9 cellular contexts compared by ENCODE assay signal in genomic region chr1:26336477-26337205, GRCh38. TPM values are rescaled to one million over a fixed set of nuclear protein-coding genes. Genes with fewer than 3 reads are reported as not detected.
DNase-seq lines count a peak whose midpoint lies in the region; ATAC-seq, FAIRE-seq and TF ChIP-seq lines count a peak whose summit lies in the region.
"Had no signal": no experiment of that assay in that cellular context is flagged by ENCODE, and none has a peak within 500 bp of the region (broad histone marks: within the 10 kb centered on the region; RNA-seq: fewer than 3 reads in every experiment).

No MANE protein-coding gene starts in this region.

- H3K36me3 ChIP-seq in OCI-LY3 (replicated peaks; ENCODE audit: low read depth, low read length) (no peaks in the 10 kb centered on the region), prostate gland (no peaks in the 10 kb centered on the region), urinary bladder (ENCODE audit: insufficient read depth) (no peaks in the 10 kb centered on the region)

- TF ChIP-seq POLR2A in GM12891 (IDR thresholded peaks at IDR 0.05; ENCODE audit: low read depth, low read length) (no peak), prostate gland (IDR thresholded peaks at IDR 0.05) (no peak)

- H3K27me3 Mint-ChIP-seq in activated T-helper 2 cell treated with anti-CD3 and anti-CD28 coated beads, Interferon-gamma antibody, Interleukin-2, Interleukin-4, amounts not matched to agents 10 μg/mL and 5 μg/mL and 100 μg/mL, durations not matched to agents 14 hours and 24 hours and 36 hours (ENCODE audit: low read depth) = peaks cover 13% of the 10 kb centered on the region

- H3K79me2 ChIP-seq in OCI-LY3 (ENCODE audit: low read length) = no peaks in the 10 kb centered on the region

- peak overlapping the region; percentile 84 for H3K4me3 Mint-ChIP-seq in activated T-helper 2 cell treated with anti-CD3 and anti-CD28 coated beads, Interferon-gamma antibody, Interleukin-2, Interleukin-4, amounts not matched to agents 10 μg/mL and 5 μg/mL and 100 μg/mL, durations not matched to agents 14 hours and 24 hours and 36 hours (ENCODE audit: low read depth)

- H3K4me1 ChIP-seq in OCI-LY3 (ENCODE audit: low read length) (peaks cover 3% of the 10 kb centered on the region; the same call in 1 of the 2 replicates), prostate gland (replicated peaks) (no peaks in the 10 kb centered on the region), urinary bladder (ENCODE audit: insufficient read depth) (no peaks in the 10 kb centered on the region)

- no peaks in the 10 kb centered on the region for H3K36me3 Mint-ChIP-seq in activated T-helper 2 cell treated with anti-CD3 and anti-CD28 coated beads, Interferon-gamma antibody, Interleukin-2, Interleukin-4, amounts not matched to agents 10 μg/mL and 5 μg/mL and 100 μg/mL, durations not matched to agents 14 hours and 24 hours and 36 hours (ENCODE audit: low read depth)

- H3K27ac ChIP-seq in OCI-LY3 (ENCODE audit: low read length) (no peak overlapping the region), prostate gland (peak overlapping the region in 1 of 2 donors; percentile 13), urinary bladder (ENCODE audit: low read depth) (no peak overlapping the region)

- TF ChIP-seq CTCF in OCI-LY3 (IDR thresholded peaks at IDR 0.05; ENCODE audit: low read depth, low read length) (no peak), prostate gland (IDR thresholded peaks at IDR 0.05) (no peak)

- H3K4me2 ChIP-seq in OCI-LY3 (ENCODE audit: low read length) = peak overlapping the region; percentile 96

- H3K9ac ChIP-seq in OCI-LY3 (ENCODE audit: low read length) = peak overlapping the region; percentile 35; the same call in 1 of the 2 replicates

- intact Hi-C loops in activated T-helper 2 cell treated with anti-CD3 and anti-CD28 coated beads, Interferon-gamma antibody, Interleukin-2, Interleukin-4, amounts not matched to agents 10 μg/mL and 5 μg/mL and 100 μg/mL, durations not matched to agents 14 hours and 24 hours and 36 hours (cut with micrococcal nuclease) = no loop called here
- intact Hi-C loops in prostate gland (cut with DNase I) = no loop called here

- peak; percentile 66 for ATAC-seq in HG03571 (IDR thresholded peaks at IDR 0.05; ENCODE audit: unreplicated experiment)

- 21% methylated on average over 30 of the region's 52 CpGs for WGBS in prostate gland
- WGBS in urinary bladder = 11% methylated on average over 52 of the region's 52 CpGs

- H2AFZ ChIP-seq in OCI-LY3 (ENCODE audit: low read depth, low read length) = peak overlapping the region; percentile 47

- FAIRE-seq in GM12891 (lab: Jason Lieb, UNC) = peak; percentile 69
- FAIRE-seq: colon had no signal

- H3K9me3 Mint-ChIP-seq in activated T-helper 2 cell treated with anti-CD3 and anti-CD28 coated beads, Interferon-gamma antibody, Interleukin-2, Interleukin-4, amounts not matched to agents 10 μg/mL and 5 μg/mL and 100 μg/mL, durations not matched to agents 14 hours and 24 hours and 36 hours = no peaks in the 10 kb centered on the region

- peaks cover 5% of the 10 kb centered on the region for H3K4me1 Mint-ChIP-seq in activated T-helper 2 cell treated with anti-CD3 and anti-CD28 coated beads, Interferon-gamma antibody, Interleukin-2, Interleukin-4, amounts not matched to agents 10 μg/mL and 5 μg/mL and 100 μg/mL, durations not matched to agents 14 hours and 24 hours and 36 hours (ENCODE audit: low read depth)

- H4K20me1 ChIP-seq in OCI-LY3 (ENCODE audit: insufficient read depth, low read length) = no peaks in the 10 kb centered on the region

- H3K9me3 ChIP-seq in OCI-LY3 (ENCODE audit: insufficient read depth, low read length) = no peaks in the 10 kb centered on the region
- no peaks in the 10 kb centered on the region for H3K9me3 ChIP-seq in prostate gland

- DNase-seq in GM12891 (ENCODE audit: insufficient read length, low spot score) = peak; percentile 88
- peak; percentile 64 for DNase-seq in activated T-helper 2 cell treated with anti-CD3 and anti-CD28 coated beads, Interferon-gamma antibody, Interleukin-2, Interleukin-4, amounts not matched to agents 10 μg/mL and 5 μg/mL and 100 μg/mL, durations not matched to agents 14 hours and 24 hours and 36 hours (ENCODE audit: low spot score)
- DNase-seq in glomerular visceral epithelial cell (ENCODE audit: extremely low spot score) = peak; percentile 69
- peak; percentile 89 for DNase-seq in prostate gland (ENCODE audit: low spot score)
- DNase-seq in HCEC 1CT = no peak

- H3K4me3 ChIP-seq in OCI-LY3 (ENCODE audit: low read length) = peak overlapping the region; percentile 78
- peak overlapping the region; percentile 28 to 38 for H3K4me3 ChIP-seq in prostate gland
- peak overlapping the region; percentile 41 for H3K4me3 ChIP-seq in urinary bladder (ENCODE audit: low read depth, low read length)

- H3K27me3 ChIP-seq in OCI-LY3 (ENCODE audit: low read depth, low read length) (no peaks in the 10 kb centered on the region), prostate gland (replicated peaks; ENCODE audit: insufficient read depth) (no peaks in the 10 kb centered on the region)

- no peak overlapping the region for H3K27ac Mint-ChIP-seq in activated T-helper 2 cell treated with anti-CD3 and anti-CD28 coated beads, Interferon-gamma antibody, Interleukin-2, Interleukin-4, amounts not matched to agents 10 μg/mL and 5 μg/mL and 100 μg/mL, durations not matched to agents 14 hours and 24 hours and 36 hours

TF ChIP-seq in GM12891, 5 proteins besides CTCF, POLR2A, EP300 and RAD21:
- no peak for TF ChIP-seq POU2F2 (IDR thresholded peaks at IDR 0.05; ENCODE audit: low read depth, low read length)
- no peak for TF ChIP-seq POLR2AphosphoS5 (IDR thresholded peaks at IDR 0.05; ENCODE audit: low read depth, low read length)
- TF ChIP-seq SPI1 (IDR thresholded peaks at IDR 0.05; ENCODE audit: low read depth, low read length) = no peak
- no peak for TF ChIP-seq PAX5 (IDR thresholded peaks at IDR 0.05; ENCODE audit: insufficient read depth, low read length, severe bottlenecking)
- TF ChIP-seq TAF1 (IDR thresholded peaks at IDR 0.05; ENCODE audit: low read depth, low read length) = no peak

RNA-seq across cellular contexts. Expression of gene CRYBG2, which starts 17.3 kb away (rescaled TPM):
- polyA plus RNA-seq in GM12891 (2012; ENCODE audit: low read depth, missing spikeins) = 0.21 TPM
- 0.32 and 0.98 TPM in 2 replicates for total RNA-seq in activated T-helper 2 cell treated with anti-CD3 and anti-CD28 coated beads, Interferon-gamma antibody, Interleukin-2, Interleukin-4, amounts not matched to agents 10 μg/mL and 5 μg/mL and 100 μg/mL, durations not matched to agents 14 hours and 24 hours and 36 hours
- total RNA-seq in prostate gland (1 to 10 TPM; 3.9 to 4.8 TPM), urinary bladder (1.5 TPM)
- polyA plus RNA-seq in urinary bladder = 3.3 TPM

RNA-seq across cellular contexts. Expression of gene CD52, which starts 18.9 kb away (rescaled TPM):
- 874 TPM for polyA plus RNA-seq in GM12891 (2012; ENCODE audit: low read depth, missing spikeins)
- 237 and 243 TPM in 2 replicates for total RNA-seq in activated T-helper 2 cell treated with anti-CD3 and anti-CD28 coated beads, Interferon-gamma antibody, Interleukin-2, Interleukin-4, amounts not matched to agents 10 μg/mL and 5 μg/mL and 100 μg/mL, durations not matched to agents 14 hours and 24 hours and 36 hours
- total RNA-seq in prostate gland (1 to 10 TPM; 3.2 to 5.3 TPM), urinary bladder (3.3 TPM)
- polyA plus RNA-seq in urinary bladder = 17.0 TPM

RNA-seq across cellular contexts. Expression of gene UBXN11, which starts 30.2 kb away (rescaled TPM):
- polyA plus RNA-seq in GM12891 (2012; ENCODE audit: low read depth, missing spikeins) = 12.8 TPM
- total RNA-seq in activated T-helper 2 cell treated with anti-CD3 and anti-CD28 coated beads, Interferon-gamma antibody, Interleukin-2, Interleukin-4, amounts not matched to agents 10 μg/mL and 5 μg/mL and 100 μg/mL, durations not matched to agents 14 hours and 24 hours and 36 hours = 13.1 and 14.2 TPM in 2 replicates
- total RNA-seq in prostate gland (10 to 100 TPM; 13.2 to 18.1 TPM), urinary bladder (3.5 TPM)
- 12.2 TPM for polyA plus RNA-seq in urinary bladder

RNA-seq across cellular contexts. Expression of gene ZNF683, which starts 35.9 kb away (rescaled TPM):
- polyA plus RNA-seq in GM12891 (2012; ENCODE audit: low read depth, missing spikeins) = not detected
- total RNA-seq in activated T-helper 2 cell treated with anti-CD3 and anti-CD28 coated beads, Interferon-gamma antibody, Interleukin-2, Interleukin-4, amounts not matched to agents 10 μg/mL and 5 μg/mL and 100 μg/mL, durations not matched to agents 14 hours and 24 hours and 36 hours = not detected in 2 replicates
- total RNA-seq in prostate gland (1 to 10 TPM in 1 of 2 donors, not detected in 1; 4.8 TPM), urinary bladder (not detected)
- 0.19 TPM for polyA plus RNA-seq in urinary bladder

RNA-seq across cellular contexts. Expression of gene SH3BGRL3, which starts 56.8 kb away (rescaled TPM):
- polyA plus RNA-seq in GM12891 (2012; ENCODE audit: low read depth, missing spikeins) = 92.2 TPM
- total RNA-seq in activated T-helper 2 cell treated with anti-CD3 and anti-CD28 coated beads, Interferon-gamma antibody, Interleukin-2, Interleukin-4, amounts not matched to agents 10 μg/mL and 5 μg/mL and 100 μg/mL, durations not matched to agents 14 hours and 24 hours and 36 hours = 437 TPM in 2 replicates
- total RNA-seq in prostate gland (10 to 100 TPM; 37.4 to 55.3 TPM), urinary bladder (12.3 TPM)
- 123 TPM for polyA plus RNA-seq in urinary bladder

Comparison
In these comparisons a context has a peak if more than half of its experiments do, and no peak if none do; other contexts are left out.
1. RNA of gene CD52, which starts 18.9 kb away (total RNA-seq): 237 to 243 TPM in activated T-helper 2 cell treated with anti-CD3 and anti-CD28 coated beads, Interferon-gamma antibody, Interleukin-2, Interleukin-4, amounts not matched to agents 10 μg/mL and 5 μg/mL and 100 μg/mL, durations not matched to agents 14 hours and 24 hours and 36 hours; 3.2 to 5.3 TPM in prostate gland and 3.3 TPM in urinary bladder (single experiment); every median in the first group is over 10 times any median in the second.
2. Peak in every context shown above with its lines, with median percentiles within 50 percentile points of each other: H3K4me3 ChIP-seq.